Comparison of ENCODE assay signal across 8 cellular contexts in the genomic region with DNA sequence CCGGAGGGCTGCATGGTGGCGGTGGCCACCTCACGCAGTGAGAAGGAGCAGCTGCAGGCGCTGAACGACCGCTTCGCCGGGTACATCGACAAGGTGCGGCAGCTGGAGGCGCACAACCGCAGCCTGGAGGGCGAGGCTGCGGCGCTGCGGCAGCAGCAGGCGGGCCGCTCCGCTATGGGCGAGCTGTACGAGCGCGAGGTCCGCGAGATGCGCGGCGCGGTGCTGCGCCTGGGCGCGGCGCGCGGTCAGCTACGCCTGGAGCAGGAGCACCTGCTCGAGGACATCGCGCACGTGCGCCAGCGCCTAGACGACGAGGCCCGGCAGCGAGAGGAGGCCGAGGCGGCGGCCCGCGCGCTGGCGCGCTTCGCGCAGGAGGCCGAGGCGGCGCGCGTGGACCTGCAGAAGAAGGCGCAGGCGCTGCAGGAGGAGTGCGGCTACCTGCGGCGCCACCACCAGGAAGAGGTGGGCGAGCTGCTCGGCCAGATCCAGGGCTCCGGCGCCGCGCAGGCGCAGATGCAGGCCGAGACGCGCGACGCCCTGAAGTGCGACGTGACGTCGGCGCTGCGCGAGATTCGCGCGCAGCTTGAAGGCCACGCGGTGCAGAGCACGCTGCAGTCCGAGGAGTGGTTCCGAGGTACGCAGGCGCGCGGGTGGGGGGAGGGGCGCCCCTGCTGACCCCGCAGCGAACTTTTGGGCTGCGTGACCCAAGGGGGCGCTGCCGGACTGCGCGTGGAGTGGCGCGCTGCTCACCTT. TPM values are rescaled to one million over a fixed set of nuclear protein-coding genes. Genes with fewer than 3 reads are reported as not detected.
DNase-seq lines count a peak whose midpoint lies in the region; ATAC-seq, FAIRE-seq and TF ChIP-seq lines count a peak whose summit lies in the region.

No MANE protein-coding gene starts in this region.

- no peak overlapping the region for H3K27ac Mint-ChIP-seq in effector memory CD8-positive, alpha-beta T cell
- no peak overlapping the region for H3K27ac Mint-ChIP-seq in naive B cell

- H3K4me3 ChIP-seq in GM06990 (replicated peaks; ENCODE audit: low read depth, low read length) (no peak overlapping the region), tibial nerve (peak overlapping the region in 3 of 4 donors; percentile 9 to 44 (median 21)), uterus (peak overlapping the region in 1 of 2 donors; percentile 26)

- peak overlapping the region; percentile 57 to 61 for H3K4me3 Mint-ChIP-seq in effector memory CD8-positive, alpha-beta T cell
- H3K4me3 Mint-ChIP-seq in naive B cell: peak overlapping the region in 7 of 8 donors; percentile 33 to 76 (median 69)

- no peak for TF ChIP-seq EP300 in tibial nerve (IDR thresholded peaks at IDR 0.05)

- H3K27me3 ChIP-seq in GM06990 (replicated peaks; ENCODE audit: control insufficient read depth, insufficient read depth, low read length) (no peaks in the 10 kb centered on the region; the same call in none of the 2 replicates), tibial nerve (peaks cover 4 to 75% of the 10 kb centered on the region in 2 donors), uterus (peaks cover 13 to 30% of the 10 kb centered on the region in 2 donors)

- peak; percentile 85 for ATAC-seq in effector memory CD8-positive, alpha-beta T cell (replicated peaks)
- ATAC-seq in naive B cell (ENCODE audit: low read depth in 2 of 2): peak; percentile 54 to 58
- ATAC-seq in HG02885 (IDR thresholded peaks at IDR 0.05; ENCODE audit: poor library complexity, unreplicated experiment): no peak

- 4 to 6% methylated on average over 31 to 41 of the region's 107 CpGs for WGBS in tibial nerve, 2 donors

- H3K9me3 ChIP-seq in tibial nerve (no peaks in the 10 kb centered on the region), uterus (no peaks in the 10 kb centered on the region)

- TF ChIP-seq POLR2A in tibial nerve (IDR thresholded peaks at IDR 0.05) (no peak), uterus (IDR thresholded peaks at IDR 0.05) (no peak)

- peak; percentile 83 for DNase-seq in GM06990 (ENCODE audit: extremely low read depth, insufficient read length)
- peak in 1 of 3 experiments; percentile 19 for DNase-seq in effector memory CD8-positive, alpha-beta T cell
- DNase-seq in naive B cell: no peak
- DNase-seq in tibial nerve (ENCODE audit: low spot score in 2 of 2): no peak
- DNase-seq in urothelium cell line (ENCODE audit: low spot score): no peak
- no peak for DNase-seq in uterus

- H3K36me3 Mint-ChIP-seq in effector memory CD8-positive, alpha-beta T cell (ENCODE audit: insufficient read depth): no peaks in the 10 kb centered on the region
- H3K36me3 Mint-ChIP-seq in naive B cell: peaks cover 0 to 9% of the 10 kb centered on the region in 2 donors

- intact Hi-C loops in uterus (cut with DNase I; ENCODE audit: low total_unique reads): no loop called here

- H3K4me1 ChIP-seq in tibial nerve (peaks cover 0 to 45% (median 7%) of the 10 kb centered on the region in 4 donors), uterus (peaks cover 0 to 13% of the 10 kb centered on the region in 2 donors)

- peaks cover 40 to 59% of the 10 kb centered on the region in 2 donors for H3K27me3 Mint-ChIP-seq in effector memory CD8-positive, alpha-beta T cell
- H3K27me3 Mint-ChIP-seq in naive B cell: peaks cover 42 to 59% (median 53%) of the 10 kb centered on the region in 3 donors

- no peaks in the 10 kb centered on the region for H3K36me3 ChIP-seq in GM06990 (ENCODE audit: control insufficient read depth, insufficient read depth, low read length)
- peaks cover 0 to 15% (median 0%) of the 10 kb centered on the region in 3 donors for H3K36me3 ChIP-seq in tibial nerve
- H3K36me3 ChIP-seq in uterus: no peaks in the 10 kb centered on the region

- peaks cover 11 to 19% of the 10 kb centered on the region in 2 donors for H3K4me1 Mint-ChIP-seq in effector memory CD8-positive, alpha-beta T cell (ENCODE audit: low read depth in 2 of 2)
- peaks cover 34 to 40% (median 37%) of the 10 kb centered on the region in 3 donors for H3K4me1 Mint-ChIP-seq in naive B cell

- no peak for FAIRE-seq in urothelium cell line (lab: Jason Lieb, UNC)

- no peaks in the 10 kb centered on the region for H3K9me3 Mint-ChIP-seq in effector memory CD8-positive, alpha-beta T cell
- peaks cover 0 to 6% (median 0%) of the 10 kb centered on the region in 7 donors for H3K9me3 Mint-ChIP-seq in naive B cell

- peak overlapping the region; percentile 46; the same call in 1 of the 2 replicates for H3K27ac ChIP-seq in VCaP
- no peak overlapping the region for H3K27ac ChIP-seq in tibial nerve
- H3K27ac ChIP-seq in uterus: no peak overlapping the region

- TF ChIP-seq CTCF in GM06990 (IDR thresholded peaks at IDR 0.05; ENCODE audit: insufficient read depth, low read length, poor library complexity, severe bottlenecking): no peak
- TF ChIP-seq CTCF in VCaP (conservative IDR thresholded peaks at IDR 0.05): no peak
- TF ChIP-seq CTCF in tibial nerve (IDR thresholded peaks at IDR 0.05): peak in 1 of 5 experiments; percentile 9
- TF ChIP-seq CTCF in uterus (IDR thresholded peaks at IDR 0.05): no peak

RNA-seq across cellular contexts. Expression of a gene that starts 0.7 kb away (rescaled TPM):
- polyA plus RNA-seq in naive B cell (ENCODE audit: low read depth in 6 of 6): under 1 TPM in 1 of 6 donors, not detected in 5; 0.09 TPM
- 1 to 10 TPM in 1 of 4 donors, under 1 TPM in 2, not detected in 1; 0.30 to 1.0 (median 0.78) TPM for total RNA-seq in tibial nerve
- 1 to 10 TPM in 1 of 4 donors, under 1 TPM in 1, not detected in 2; 0.46 to 1.9 TPM for total RNA-seq in uterus

RNA-seq across cellular contexts. Expression of a gene that starts 42.3 kb away (rescaled TPM):
- not detected for polyA plus RNA-seq in naive B cell (ENCODE audit: low read depth in 6 of 6)
- total RNA-seq in tibial nerve (not detected), uterus (not detected)
